Comparison of ENCODE assay signal across 8 cellular contexts in genomic region chr2:80168801-80169200, GRCh38.
"Had no signal": no experiment of that assay in that cellular context is flagged by ENCODE, and none has a peak within 500 bp of the region (broad histone marks: within the 10 kb centered on the region; RNA-seq: fewer than 3 reads in every experiment).

No MANE protein-coding gene starts in this region.

- FAIRE-seq: G401.6, GM12878, GM12891, GM12892, GM18507, GM19239 had no signal

- ATAC-seq: GM12878 had no signal

- H3K4me3 ChIP-seq: GM12878 had no signal

- DNase-seq: GDM1, GF-D8 had no signal
